ENCODE assay signal across 8 cellular contexts in the genomic region with DNA sequence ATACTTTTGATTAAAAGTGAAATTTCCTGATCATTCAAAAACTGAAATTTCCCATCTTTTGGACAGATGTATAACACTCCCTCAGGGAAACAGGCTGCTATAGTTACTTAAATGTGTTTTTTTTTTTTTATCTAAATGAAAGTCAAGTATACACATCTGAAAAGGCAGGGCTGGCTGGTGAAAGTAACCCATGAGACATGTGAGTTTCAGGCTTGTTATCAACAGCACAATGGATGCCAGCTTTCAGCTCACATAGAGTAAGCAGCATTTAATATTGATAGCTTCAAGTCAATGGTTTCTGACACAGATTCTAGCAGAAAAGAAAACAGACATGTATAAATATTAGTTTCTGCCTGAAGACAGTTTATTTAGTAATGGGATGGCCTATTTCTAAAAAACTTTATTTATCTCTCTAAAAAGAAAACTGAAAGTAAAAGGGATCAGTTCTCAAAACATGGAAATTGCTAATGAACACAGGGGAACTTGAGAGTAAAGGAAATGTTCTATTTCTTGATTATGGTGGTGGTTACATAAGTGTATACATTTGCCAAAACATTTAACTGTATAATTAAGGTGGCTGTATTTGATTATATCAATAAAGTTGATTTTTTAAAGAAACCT.
DNase-seq lines count a peak whose midpoint lies in the region; ATAC-seq, FAIRE-seq and TF ChIP-seq lines count a peak whose summit lies in the region.

No MANE protein-coding gene starts in this region.

- H2AFZ ChIP-seq in Loucy (ENCODE audit: low read length) = peak overlapping the region; percentile 94
- H2AFZ ChIP-seq in osteoblast (ENCODE audit: low read length) = peak overlapping the region; percentile 46
- H2AFZ ChIP-seq in OCI-LY7 (ENCODE audit: low read length) = no peak overlapping the region
- H2AFZ ChIP-seq in trophoblast cell (ENCODE audit: insufficient read depth, low read length, poor library complexity) = no peak overlapping the region

- H3K27me3 ChIP-seq in Loucy (ENCODE audit: insufficient read depth, low read length, poor library complexity, severe bottlenecking) (no peaks in the 10 kb centered on the region), osteoblast (ENCODE audit: insufficient read depth, low read length) (no peaks in the 10 kb centered on the region), body of pancreas (no peaks in the 10 kb centered on the region), trophoblast cell (ENCODE audit: insufficient read depth, low read length) (no peaks in the 10 kb centered on the region)

- DNase-seq in H54 (ENCODE audit: insufficient read length, low spot score) = no peak
- no peak for DNase-seq in osteoblast (ENCODE audit: insufficient read length, low spot score, missing footprints)
- DNase-seq in OCI-LY7 (ENCODE audit: low spot score) = no peak
- DNase-seq in body of pancreas = no peak
- DNase-seq in NCI-H345 (lab: John Stamatoyannopoulos, UW) = no peak
- DNase-seq in trophoblast cell = no peak

- no peak overlapping the region for H2BK120ac ChIP-seq in trophoblast cell (ENCODE audit: insufficient read depth, low read length, poor library complexity)

- peak; percentile 58 for FAIRE-seq in H54 (lab: Jason Lieb, UNC)

- no peak for TF ChIP-seq CTCF in Loucy (conservative IDR thresholded peaks at IDR 0.05; ENCODE audit: low read length)
- no peak for TF ChIP-seq CTCF in osteoblast (IDR thresholded peaks at IDR 0.05; ENCODE audit: extremely low read depth, low read depth, low read length)
- TF ChIP-seq CTCF in OCI-LY7 (conservative IDR thresholded peaks at IDR 0.05; ENCODE audit: low read length) = no peak
- TF ChIP-seq CTCF in body of pancreas (IDR thresholded peaks at IDR 0.05) = no peak

- no peak overlapping the region for H3K14ac ChIP-seq in trophoblast cell (ENCODE audit: low read length)

- H2BK5ac ChIP-seq in trophoblast cell (ENCODE audit: low read depth, low read length, poor library complexity) = no peak overlapping the region

- H3K79me2 ChIP-seq in Loucy (ENCODE audit: insufficient read depth, low read length) (no peaks in the 10 kb centered on the region), osteoblast (ENCODE audit: insufficient read depth, low read length) (no peaks in the 10 kb centered on the region), OCI-LY7 (ENCODE audit: insufficient read depth, low read depth, low read length) (no peaks in the 10 kb centered on the region), trophoblast cell (ENCODE audit: control insufficient read depth, insufficient read depth, low read length, poor library complexity) (no peaks in the 10 kb centered on the region)

- H4K12ac ChIP-seq in trophoblast cell (ENCODE audit: low read depth, low read length) = no peak overlapping the region

- H4K20me1 ChIP-seq in Loucy (ENCODE audit: insufficient read depth, low read length, poor library complexity, severe bottlenecking) (no peaks in the 10 kb centered on the region), osteoblast (ENCODE audit: insufficient read depth, low read length) (no peaks in the 10 kb centered on the region), OCI-LY7 (ENCODE audit: insufficient read depth, low read length) (no peaks in the 10 kb centered on the region)

- H3K4me3 ChIP-seq in Loucy (ENCODE audit: low read length, poor library complexity, severe bottlenecking) = peak overlapping the region; percentile 63
- H3K4me3 ChIP-seq in osteoblast (ENCODE audit: insufficient read depth, low read length) = no peak overlapping the region
- H3K4me3 ChIP-seq in OCI-LY7 (ENCODE audit: low read depth, low read length, poor library complexity, severe bottlenecking) = no peak overlapping the region
- no peak overlapping the region for H3K4me3 ChIP-seq in body of pancreas
- no peak overlapping the region for H3K4me3 ChIP-seq in trophoblast cell (ENCODE audit: low read depth, low read length)

- H3K4ac ChIP-seq in trophoblast cell (ENCODE audit: low read depth, low read length) = no peak overlapping the region

- intact Hi-C loops in OCI-LY7 (cut with micrococcal nuclease; ENCODE audit: unreplicated experiment) (no loop called here), body of pancreas (cut with DNase I) (no loop called here)

- H3K9ac ChIP-seq in Loucy (ENCODE audit: low read depth, low read length, poor library complexity, severe bottlenecking) = peak overlapping the region; percentile 13
- H3K9ac ChIP-seq in trophoblast cell (ENCODE audit: low read length) = no peak overlapping the region

- no peak overlapping the region for H4K91ac ChIP-seq in trophoblast cell (ENCODE audit: low read depth, low read length)

- no peaks in the 10 kb centered on the region for H3F3A ChIP-seq in Loucy (ENCODE audit: low read depth)

- no peak overlapping the region for H3K23ac ChIP-seq in trophoblast cell (ENCODE audit: low read length)

- CTCF ChIA-PET in OCI-LY7 (lab: Charles Lee; ENCODE audit: unreplicated experiment) = no interaction called here

- peak overlapping the region; percentile 66 for H3K4me2 ChIP-seq in Loucy (ENCODE audit: low read depth, low read length, poor library complexity, severe bottlenecking)
- H3K4me2 ChIP-seq in osteoblast (ENCODE audit: insufficient read depth, low read length) = peak overlapping the region; percentile 45
- H3K4me2 ChIP-seq in OCI-LY7 (ENCODE audit: low read length) = no peak overlapping the region
- H3K4me2 ChIP-seq in trophoblast cell (ENCODE audit: low read length) = no peak overlapping the region

- no peak overlapping the region for H4K8ac ChIP-seq in trophoblast cell (ENCODE audit: low read depth, low read length)

- POLR2A ChIA-PET in OCI-LY7 (lab: Charles Lee) = interaction anchor here (0.6 to 0.7 kb wide), 2 partner anchors 408 to 497 kb away, joined by 3 to 4 read pairs; no protein-coding TSS in a partner anchor

- no TSS peak for BruUV-seq in OCI-LY7 (replicated peaks; lab: Mats Ljungman, UMichigan)

- no peak overlapping the region for H2AK5ac ChIP-seq in trophoblast cell (ENCODE audit: low read length)

- H3K27ac ChIP-seq in osteoblast (ENCODE audit: low read depth, low read length) = no peak overlapping the region
- no peak overlapping the region for H3K27ac ChIP-seq in OCI-LY7 (ENCODE audit: low read depth, low read length, poor library complexity, severe bottlenecking)
- no peak overlapping the region for H3K27ac ChIP-seq in body of pancreas
- H3K27ac ChIP-seq in trophoblast cell (ENCODE audit: low read depth, low read length) = no peak overlapping the region

- no peaks in the 10 kb centered on the region for H3K9me2 ChIP-seq in Loucy (replicated peaks; ENCODE audit: low read depth, low read length)
- no peaks in the 10 kb centered on the region for H3K9me2 ChIP-seq in OCI-LY7 (ENCODE audit: insufficient read depth, low read length)

- ATAC-seq in GM18870 (IDR thresholded peaks at IDR 0.05; ENCODE audit: unreplicated experiment) = peak; percentile 88
- ATAC-seq in body of pancreas = no peak

- H3K36me3 ChIP-seq in Loucy (ENCODE audit: insufficient read depth, low read length) (no peaks in the 10 kb centered on the region), osteoblast (ENCODE audit: insufficient read depth, low read length) (no peaks in the 10 kb centered on the region), OCI-LY7 (ENCODE audit: insufficient read depth, low read length) (no peaks in the 10 kb centered on the region), body of pancreas (replicated peaks in 1 of 2; ENCODE audit: insufficient read depth in 1 of 2, low read depth in 2 of 2) (no peaks in the 10 kb centered on the region), trophoblast cell (ENCODE audit: control insufficient read depth in 1 of 2, insufficient read depth in 2 of 2, low read length in 2 of 2) (no peaks in the 10 kb centered on the region)

- H3K18ac ChIP-seq in trophoblast cell (ENCODE audit: low read length) = no peak overlapping the region

- H3K9me3 ChIP-seq in Loucy (ENCODE audit: insufficient read depth, low read depth, low read length) = no peaks in the 10 kb centered on the region
- no peaks in the 10 kb centered on the region for H3K9me3 ChIP-seq in osteoblast (ENCODE audit: low read depth, low read length)
- H3K9me3 ChIP-seq in OCI-LY7 (ENCODE audit: low read length) = no peaks in the 10 kb centered on the region
- H3K9me3 ChIP-seq in body of pancreas = no peaks in the 10 kb centered on the region
- no peaks in the 10 kb centered on the region for H3K9me3 ChIP-seq in trophoblast cell (ENCODE audit: insufficient read depth, low read depth, low read length)

- no peaks in the 10 kb centered on the region for H3K4me1 ChIP-seq in Loucy (ENCODE audit: insufficient read depth, low read length, poor library complexity, severe bottlenecking)
- H3K4me1 ChIP-seq in osteoblast (ENCODE audit: insufficient read depth, low read length) = no peaks in the 10 kb centered on the region
- H3K4me1 ChIP-seq in OCI-LY7 (ENCODE audit: insufficient read depth, low read length, poor library complexity, severe bottlenecking) = no peaks in the 10 kb centered on the region
- peaks cover 11% of the 10 kb centered on the region for H3K4me1 ChIP-seq in body of pancreas
- no peaks in the 10 kb centered on the region for H3K4me1 ChIP-seq in trophoblast cell (ENCODE audit: control insufficient read depth in 1 of 2, insufficient read depth in 2 of 2, low read length in 2 of 2)

- TF ChIP-seq POLR2A in H54 (IDR thresholded peaks at IDR 0.05; ENCODE audit: low read depth, low read length) = no peak
- TF ChIP-seq POLR2A in body of pancreas (IDR thresholded peaks at IDR 0.05) = no peak

- no peaks in the 10 kb centered on the region for H3K79me1 ChIP-seq in trophoblast cell (ENCODE audit: low read length)

- no peak overlapping the region for H2BK12ac ChIP-seq in trophoblast cell (ENCODE audit: low read length)

Comparison
In these comparisons a context has a peak if more than half of its experiments do, and no peak if none do; other contexts are left out.
1. H2AFZ ChIP-seq: peak in Loucy (single experiment) and osteoblast (single experiment); none in OCI-LY7 (single experiment) and trophoblast cell (single experiment).
2. H3K4me2 ChIP-seq: peak in Loucy (single experiment) and osteoblast (single experiment); none in OCI-LY7 (single experiment) and trophoblast cell (single experiment).